In genomic region chr3:106827515-106828213, GRCh38 we compare ENCODE assay signal across 14 cellular contexts.
DNase-seq lines count a peak whose midpoint lies in the region; ATAC-seq and TF ChIP-seq lines count a peak whose summit lies in the region.
"Had no signal": no experiment of that assay in that cellular context is flagged by ENCODE, and none has a peak within 500 bp of the region (broad histone marks: within the 10 kb centered on the region; RNA-seq: fewer than 3 reads in every experiment).

No MANE protein-coding gene starts in this region.

- H3K18ac ChIP-seq in IMR-90 (ENCODE audit: low read depth, low read length) = peak overlapping the region; percentile 38; the same call in 1 of the 2 replicates

- H2BK5ac ChIP-seq in IMR-90 (ENCODE audit: low read depth, low read length, poor library complexity, severe bottlenecking) = peak overlapping the region; percentile 31

- H4K8ac ChIP-seq in IMR-90 (ENCODE audit: low read depth in 2 of 2, low read length in 2 of 2) = peak overlapping the region in 1 of 2 experiments; percentile 28; a peak in 1 of 4 replicates

- H4K5ac ChIP-seq in IMR-90 (ENCODE audit: low read depth, low read length) = no peak overlapping the region; the same call in 1 of the 2 replicates

- no peak overlapping the region for H3K56ac ChIP-seq in IMR-90 (ENCODE audit: extremely low read depth, insufficient read depth, low read length)

- ATAC-seq in IMR-90 (ENCODE audit: low read depth) (peak; percentile 21; the same call in 1 of the 2 replicates), GM21529 (IDR thresholded peaks at IDR 0.05; ENCODE audit: unreplicated experiment) (no peak)
- ATAC-seq: Right ventricle myocardium inferior had no signal

- H3K9me1 ChIP-seq in IMR-90 (ENCODE audit: insufficient read depth, low read length) = 0 out of 2 replicates have a peak, but pooled peaks cover 3% of the 10 kb centered on the region

- no TSS peak for BruUV-seq in IMR-90 (replicated peaks; lab: Mats Ljungman, UMichigan)

- in situ Hi-C loops in IMR-90 (cut with MboI; ENCODE audit: low sequenced_read_pairs) (no loop called here), brain microvascular endothelial cell (cut with HindIII; ENCODE audit: low pct_ligation_motif_present, low sequenced_read_pairs) (no loop called here)

- TF ChIP-seq POLR2A in IMR-90 (IDR thresholded peaks at IDR 0.05; ENCODE audit: low read depth, low read length) = no peak
- TF ChIP-seq POLR2A in ovary (IDR thresholded peaks at IDR 0.05) = no peak

- peak overlapping the region; percentile 1; the same call in 1 of the 2 replicates for H4K91ac ChIP-seq in IMR-90 (ENCODE audit: insufficient read depth, low read depth, low read length)

- H3K4me2 ChIP-seq in IMR-90 (ENCODE audit: low read depth, low read length) = no peak overlapping the region

- no peaks in the 10 kb centered on the region for H3K27me3 ChIP-seq in IMR-90 (ENCODE audit: control insufficient read depth, insufficient read depth, low read length)
- H3K27me3 ChIP-seq in brain microvascular endothelial cell (replicated peaks) = no peaks in the 10 kb centered on the region
- H3K27me3 ChIP-seq in ovary = no peaks in the 10 kb centered on the region
- H3K27me3 ChIP-seq: cardiac muscle cell had no signal

- no peak for TF ChIP-seq RAD21 in IMR-90 (IDR thresholded peaks at IDR 0.05; ENCODE audit: low read length)

- no peak overlapping the region for H2AFZ ChIP-seq in IMR-90 (replicated peaks; ENCODE audit: low read length, poor library complexity)

- H3K27ac ChIP-seq in IMR-90 (ENCODE audit: insufficient read depth, low read length) (no peak overlapping the region), brain microvascular endothelial cell (peak overlapping the region; percentile 76), ovary (no peak overlapping the region)
- H3K27ac ChIP-seq: cardiac muscle cell, prostate gland had no signal

- DNase-seq in AG10803 (ENCODE audit: low read depth) (peak; percentile 67), IMR-90 (peak; percentile 25), brain microvascular endothelial cell (no peak), kidney tubule cell (ENCODE audit: low spot score) (peak; percentile 42), MV-4-11 (lab: John Stamatoyannopoulos, UW) (no peak), DMS79 (lab: John Stamatoyannopoulos, UW) (no peak), ovary (no peak)
- DNase-seq: activated gamma-delta T cell; stimulated activated CD4-positive, alpha-beta T cell treated with anti-CD3 and anti-CD28 coated beads, Interleukin-15, amount 100 ng/mL, for 24 hours; substantia nigra had no signal

- no peaks in the 10 kb centered on the region for H3K79me1 ChIP-seq in IMR-90 (ENCODE audit: low read depth in 1 of 2, low read length in 2 of 2)

- H3K9me3 ChIP-seq in IMR-90 (ENCODE audit: control insufficient read depth, insufficient read depth, low read length) = peaks cover 4% of the 10 kb centered on the region
- no peaks in the 10 kb centered on the region for H3K9me3 ChIP-seq in ovary
- H3K9me3 ChIP-seq: prostate gland had no signal

- intact Hi-C loops in IMR-90 (cut with micrococcal nuclease) (no loop called here), ovary (cut with DNase I) (no loop called here)

- H2BK20ac ChIP-seq in IMR-90 (ENCODE audit: low read depth, low read length) = peak overlapping the region; percentile 40; the same call in 1 of the 2 replicates

- H3K14ac ChIP-seq in IMR-90 (replicated peaks; ENCODE audit: low read depth, low read length) = no peak overlapping the region

- WGBS in IMR-90 (ENCODE audit: extremely low coverage in 2 of 2, insufficient read length in 1 of 2), 2 experiments = no CpG with 5 or more reads among the region's 5 CpGs
- WGBS in ovary, 3 donors = 50 to 59% (median 52%) methylated on average over 5 of the region's 5 CpGs

- H2AK5ac ChIP-seq in IMR-90 (ENCODE audit: low read depth, low read length) = peak overlapping the region; percentile 28; the same call in 1 of the 2 replicates

- H3K4me1 ChIP-seq in IMR-90 (ENCODE audit: control insufficient read depth, insufficient read depth, low read length) (peaks cover 8% of the 10 kb centered on the region; the same call in 1 of the 2 replicates), ovary (ENCODE audit: insufficient read depth) (no peaks in the 10 kb centered on the region)
- H3K4me1 ChIP-seq: prostate gland had no signal

- no peak overlapping the region for H3K9ac ChIP-seq in IMR-90 (ENCODE audit: low read depth, low read length)

- 0 out of 3 replicates have a peak overlapping the region, but pooled peaks have one; percentile 72 for H2BK15ac ChIP-seq in IMR-90 (ENCODE audit: low read depth, low read length)

- POLR2A ChIA-PET in IMR-90 (lab: Charles Lee; ENCODE audit: unreplicated experiment) = no interaction called here

- H3K4me3 ChIP-seq in AG10803 (ENCODE audit: low read length) = no peak overlapping the region
- no peak overlapping the region for H3K4me3 ChIP-seq in IMR-90 (ENCODE audit: insufficient read depth, low read depth, low read length)
- no peak overlapping the region for H3K4me3 ChIP-seq in brain microvascular endothelial cell (ENCODE audit: low read depth, low read length)
- H3K4me3 ChIP-seq in ovary = no peak overlapping the region
- H3K4me3 ChIP-seq: cardiac muscle cell, prostate gland had no signal

- H3K36me3 ChIP-seq in IMR-90 (ENCODE audit: control insufficient read depth, insufficient read depth, low read length) (no peaks in the 10 kb centered on the region), brain microvascular endothelial cell (replicated peaks) (no peaks in the 10 kb centered on the region), ovary (no peaks in the 10 kb centered on the region)
- H3K36me3 ChIP-seq: cardiac muscle cell, prostate gland had no signal

- TF ChIP-seq EP300 in ovary (IDR thresholded peaks at IDR 0.05) = no peak

- TF ChIP-seq CTCF in AG10803 (conservative IDR thresholded peaks at IDR 0.05; ENCODE audit: low read length) = no peak
- TF ChIP-seq CTCF in IMR-90 (conservative IDR thresholded peaks at IDR 0.05; ENCODE audit: low read depth, low read length) = no peak
- no peak for TF ChIP-seq CTCF in brain microvascular endothelial cell (IDR thresholded peaks at IDR 0.05; ENCODE audit: low read depth, low read length, missing control alignments)
- no peak for TF ChIP-seq CTCF in ovary (IDR thresholded peaks at IDR 0.05)

- dilution Hi-C loops in IMR-90 (cut with HindIII; ENCODE audit: low sequenced_read_pairs, unreplicated experiment) = no loop called here

- H4K20me1 ChIP-seq in IMR-90 (ENCODE audit: insufficient read depth, low read length) = no peaks in the 10 kb centered on the region

- peak overlapping the region; percentile 71 for H2BK120ac ChIP-seq in IMR-90 (ENCODE audit: low read depth, low read length)

- H3K4ac ChIP-seq in IMR-90 (ENCODE audit: low read depth, low read length) = peak overlapping the region; percentile 42; the same call in 1 of the 2 replicates

- no peak overlapping the region for H2AK9ac ChIP-seq in IMR-90 (replicated peaks; ENCODE audit: low read depth, low read length, poor library complexity)

- CTCF ChIA-PET in IMR-90 (lab: Yijun Ruan, JAX) = no interaction called here

- no peak overlapping the region; the same call in 1 of the 2 replicates for H3K23ac ChIP-seq in IMR-90 (ENCODE audit: low read depth, low read length)

TF ChIP-seq in IMR-90, 13 proteins besides CTCF, POLR2A, EP300 and RAD21:
- TF ChIP-seq MAFK (IDR thresholded peaks at IDR 0.05; ENCODE audit: low read depth, low read length) (peak; percentile 98), MAZ (IDR thresholded peaks at IDR 0.05; ENCODE audit: borderline replicate concordance, low read depth, low read length) (no peak), CEBPB (IDR thresholded peaks at IDR 0.05; ENCODE audit: low read depth, low read length) (no peak), RFX5 (IDR thresholded peaks at IDR 0.05; ENCODE audit: low read depth, low read length) (no peak), BHLHE40 (IDR thresholded peaks at IDR 0.05; ENCODE audit: low read depth, low read length) (no peak), FOS (IDR thresholded peaks at IDR 0.05; ENCODE audit: low read depth, low read length) (no peak), NFE2L2 (IDR thresholded peaks at IDR 0.05; ENCODE audit: low read depth, low read length) (peak; percentile 53; the same call in 1 of the 2 replicates), SMC3 (IDR thresholded peaks at IDR 0.05; ENCODE audit: low read depth, low read length) (no peak), CHD1 (IDR thresholded peaks at IDR 0.05; ENCODE audit: low read depth, low read length) (no peak)
- TF ChIP-seq, protein P1, sequence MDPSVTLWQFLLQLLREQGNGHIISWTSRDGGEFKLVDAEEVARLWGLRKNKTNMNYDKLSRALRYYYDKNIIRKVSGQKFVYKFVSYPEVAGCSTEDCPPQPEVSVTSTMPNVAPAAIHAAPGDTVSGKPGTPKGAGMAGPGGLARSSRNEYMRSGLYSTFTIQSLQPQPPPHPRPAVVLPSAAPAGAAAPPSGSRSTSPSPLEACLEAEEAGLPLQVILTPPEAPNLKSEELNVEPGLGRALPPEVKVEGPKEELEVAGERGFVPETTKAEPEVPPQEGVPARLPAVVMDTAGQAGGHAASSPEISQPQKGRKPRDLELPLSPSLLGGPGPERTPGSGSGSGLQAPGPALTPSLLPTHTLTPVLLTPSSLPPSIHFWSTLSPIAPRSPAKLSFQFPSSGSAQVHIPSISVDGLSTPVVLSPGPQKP (IDR thresholded peaks at IDR 0.05; ENCODE audit: borderline replicate concordance, low read depth, low read length) = no peak
- TF ChIP-seq, protein P2, sequence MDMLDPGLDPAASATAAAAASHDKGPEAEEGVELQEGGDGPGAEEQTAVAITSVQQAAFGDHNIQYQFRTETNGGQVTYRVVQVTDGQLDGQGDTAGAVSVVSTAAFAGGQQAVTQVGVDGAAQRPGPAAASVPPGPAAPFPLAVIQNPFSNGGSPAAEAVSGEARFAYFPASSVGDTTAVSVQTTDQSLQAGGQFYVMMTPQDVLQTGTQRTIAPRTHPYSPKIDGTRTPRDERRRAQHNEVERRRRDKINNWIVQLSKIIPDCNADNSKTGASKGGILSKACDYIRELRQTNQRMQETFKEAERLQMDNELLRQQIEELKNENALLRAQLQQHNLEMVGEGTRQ (IDR thresholded peaks at IDR 0.05; ENCODE audit: low read depth, low read length) = no peak

Comparison
In these comparisons a context has a peak if more than half of its experiments do, and no peak if none do; other contexts are left out.
1. DNase-seq: peak in AG10803 (single experiment), IMR-90 (single experiment) and kidney tubule cell (single experiment); none in brain microvascular endothelial cell (single experiment), MV-4-11 (single experiment), DMS79 (single experiment) and ovary (0 of 5).